In the genomic region with DNA sequence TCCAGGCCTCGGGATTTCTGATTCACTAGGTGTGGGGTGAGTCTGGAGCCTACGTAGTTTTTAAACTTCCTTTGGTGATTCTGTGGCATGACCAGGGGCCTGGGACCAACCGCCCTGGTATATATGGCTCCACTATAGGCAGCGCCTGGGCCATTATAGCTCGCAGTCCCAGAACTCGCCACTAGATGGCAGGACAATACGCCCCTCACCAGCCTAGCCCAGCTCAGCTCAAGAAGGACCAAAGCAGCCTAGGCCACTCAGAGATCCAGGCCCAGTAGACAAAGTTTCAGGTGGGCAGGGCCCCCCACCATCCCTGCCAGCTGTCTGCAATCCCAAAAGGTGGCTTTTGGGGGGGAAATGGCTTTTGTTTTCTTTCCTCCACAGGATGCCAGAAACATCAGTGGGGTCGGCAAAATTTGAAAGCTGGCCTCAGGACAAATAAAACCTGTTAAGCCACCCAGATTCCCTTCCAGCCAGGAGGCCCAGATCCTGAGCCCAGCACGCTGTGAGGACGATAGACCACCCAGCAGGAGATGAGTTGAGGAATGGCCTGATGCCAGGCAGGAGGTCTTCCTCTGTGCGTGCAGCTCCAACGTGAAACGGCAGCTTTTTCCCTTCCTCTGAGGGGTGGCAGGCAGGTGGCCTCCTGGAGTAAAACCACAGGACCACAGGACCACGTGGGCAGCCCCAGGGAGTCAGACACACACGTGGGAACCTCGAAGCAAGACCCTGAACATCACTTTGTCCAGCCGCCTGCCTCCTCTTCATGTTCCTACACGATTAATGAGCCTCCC, we compare ENCODE assay signal across 9 cellular contexts. TPM values are rescaled to one million over a fixed set of nuclear protein-coding genes. Genes with fewer than 3 reads are reported as not detected.
DNase-seq lines count a peak whose midpoint lies in the region; ATAC-seq, FAIRE-seq and TF ChIP-seq lines count a peak whose summit lies in the region.
"Had no signal": no experiment of that assay in that cellular context is flagged by ENCODE, and none has a peak within 500 bp of the region (broad histone marks: within the 10 kb centered on the region; RNA-seq: fewer than 3 reads in every experiment).

No MANE protein-coding gene starts in this region.

- H3K27ac ChIP-seq in pancreas (peak overlapping the region in 1 of 4 donors; percentile 39), tibial nerve (no peak overlapping the region)
- H3K27ac ChIP-seq: skin epidermis had no signal

- H3K36me3 Mint-ChIP-seq in activated T-helper 2 cell treated with anti-CD3 and anti-CD28 coated beads, Interferon-gamma antibody, Interleukin-2, Interleukin-4, amounts not matched to agents 10 μg/mL and 5 μg/mL and 100 μg/mL, durations not matched to agents 14 hours and 24 hours and 36 hours (ENCODE audit: low read depth) = no peaks in the 10 kb centered on the region

- WGBS in pancreas, 2 donors = 34% methylated on average over 18 of the region's 18 CpGs
- WGBS in tibial nerve, 2 donors = 25 to 40% methylated on average over 15 to 17 of the region's 18 CpGs

- H3K27me3 ChIP-seq in pancreas (no peaks in the 10 kb centered on the region), tibial nerve (no peaks in the 10 kb centered on the region)

- H3K9me3 ChIP-seq in pancreas = no peaks in the 10 kb centered on the region
- H3K9me3 ChIP-seq in tibial nerve = peaks cover 0 to 12% (median 0%) of the 10 kb centered on the region in 4 donors

- H3K9me3 Mint-ChIP-seq in activated T-helper 2 cell treated with anti-CD3 and anti-CD28 coated beads, Interferon-gamma antibody, Interleukin-2, Interleukin-4, amounts not matched to agents 10 μg/mL and 5 μg/mL and 100 μg/mL, durations not matched to agents 14 hours and 24 hours and 36 hours = no peaks in the 10 kb centered on the region

- no peak for FAIRE-seq in pancreas (lab: Jason Lieb, UNC)

- ATAC-seq in pancreas = peak; percentile 83 to 95 (median 91)

- no peak for TF ChIP-seq EP300 in tibial nerve (IDR thresholded peaks at IDR 0.05)

- H3K27ac Mint-ChIP-seq in activated T-helper 2 cell treated with anti-CD3 and anti-CD28 coated beads, Interferon-gamma antibody, Interleukin-2, Interleukin-4, amounts not matched to agents 10 μg/mL and 5 μg/mL and 100 μg/mL, durations not matched to agents 14 hours and 24 hours and 36 hours = no peak overlapping the region

- H3K36me3 ChIP-seq in pancreas (no peaks in the 10 kb centered on the region), tibial nerve (no peaks in the 10 kb centered on the region)

- intact Hi-C loops in activated T-helper 2 cell treated with anti-CD3 and anti-CD28 coated beads, Interferon-gamma antibody, Interleukin-2, Interleukin-4, amounts not matched to agents 10 μg/mL and 5 μg/mL and 100 μg/mL, durations not matched to agents 14 hours and 24 hours and 36 hours (cut with micrococcal nuclease) = loop anchor here (1.0 kb wide), 2 partner anchors 144 to 176 kb away; no protein-coding TSS in a partner anchor
- intact Hi-C loops in pancreas (cut with DNase I) = loop anchor here in 2 of 3 donors (5.0 to 10.0 kb wide), 2 partner anchors 144 to 176 kb away; no protein-coding TSS in a partner anchor

- no peak overlapping the region for H3K4me3 Mint-ChIP-seq in activated T-helper 2 cell treated with anti-CD3 and anti-CD28 coated beads, Interferon-gamma antibody, Interleukin-2, Interleukin-4, amounts not matched to agents 10 μg/mL and 5 μg/mL and 100 μg/mL, durations not matched to agents 14 hours and 24 hours and 36 hours (ENCODE audit: low read depth)

- no peaks in the 10 kb centered on the region for H3K4me1 Mint-ChIP-seq in activated T-helper 2 cell treated with anti-CD3 and anti-CD28 coated beads, Interferon-gamma antibody, Interleukin-2, Interleukin-4, amounts not matched to agents 10 μg/mL and 5 μg/mL and 100 μg/mL, durations not matched to agents 14 hours and 24 hours and 36 hours (ENCODE audit: low read depth)

- peaks cover 15% of the 10 kb centered on the region for H3K27me3 Mint-ChIP-seq in activated T-helper 2 cell treated with anti-CD3 and anti-CD28 coated beads, Interferon-gamma antibody, Interleukin-2, Interleukin-4, amounts not matched to agents 10 μg/mL and 5 μg/mL and 100 μg/mL, durations not matched to agents 14 hours and 24 hours and 36 hours (ENCODE audit: low read depth)

- peaks cover 5 to 10% (median 9%) of the 10 kb centered on the region in 3 donors for H3K4me1 ChIP-seq in pancreas
- H3K4me1 ChIP-seq in tibial nerve = no peaks in the 10 kb centered on the region

- peak; percentile 69 for DNase-seq in NCI-H2227 (lab: John Stamatoyannopoulos, UW; ENCODE audit: unreplicated experiment)
- no peak for DNase-seq in NCI-H2227 treated with DMSO at 0.1 percent for 48 hours (lab: John Stamatoyannopoulos, UW)
- DNase-seq in KG1 (lab: John Stamatoyannopoulos, UW) = peak; percentile 74
- DNase-seq in SHP77 (lab: John Stamatoyannopoulos, UW) = peak; percentile 33 to 48
- peak; percentile 60 for DNase-seq in activated T-helper 2 cell treated with anti-CD3 and anti-CD28 coated beads, Interferon-gamma antibody, Interleukin-2, Interleukin-4, amounts not matched to agents 10 μg/mL and 5 μg/mL and 100 μg/mL, durations not matched to agents 14 hours and 24 hours and 36 hours (ENCODE audit: low spot score)
- DNase-seq in fibroblast of villous mesenchyme (ENCODE audit: low read depth) = peak; percentile 69
- peak; percentile 62 to 89 (median 81) for DNase-seq in pancreas
- peak; percentile 42 to 79 for DNase-seq in tibial nerve (ENCODE audit: low spot score in 2 of 2)

- TF ChIP-seq POLR2A in tibial nerve (IDR thresholded peaks at IDR 0.05) = no peak

- no peak overlapping the region for H3K4me3 ChIP-seq in fibroblast of villous mesenchyme (ENCODE audit: low read depth, low read length)
- no peak overlapping the region for H3K4me3 ChIP-seq in pancreas
- H3K4me3 ChIP-seq in tibial nerve = no peak overlapping the region
- H3K4me3 ChIP-seq: skin epidermis had no signal

- peak; percentile 90 for TF ChIP-seq CTCF in fibroblast of villous mesenchyme (IDR thresholded peaks at IDR 0.05; ENCODE audit: insufficient read depth, low read depth, low read length)
- TF ChIP-seq CTCF in pancreas (IDR thresholded peaks at IDR 0.05) = peak; percentile 81 to 93 (median 84)
- TF ChIP-seq CTCF in tibial nerve (IDR thresholded peaks at IDR 0.05) = peak; percentile 66 to 83 (median 78)

RNA-seq across cellular contexts. Expression of a gene that starts 24.8 kb away (rescaled TPM):
- 0.11 and 0.16 TPM in 2 replicates for total RNA-seq in activated T-helper 2 cell treated with anti-CD3 and anti-CD28 coated beads, Interferon-gamma antibody, Interleukin-2, Interleukin-4, amounts not matched to agents 10 μg/mL and 5 μg/mL and 100 μg/mL, durations not matched to agents 14 hours and 24 hours and 36 hours
- total RNA-seq in fibroblast of villous mesenchyme (14.8 and 18.6 TPM in 2 replicates), pancreas (10 to 100 TPM; 18.4 to 42.1 (median 25.6) TPM), tibial nerve (10 to 100 TPM in 3 of 4 donors, 1 to 10 TPM in 1; 9.3 to 14.1 (median 11.6) TPM)
- 10 to 100 TPM; 18.2 to 28.2 TPM for polyA plus RNA-seq in pancreas
